Comparison of ENCODE assay signal across 17 cellular contexts in the genomic region with DNA sequence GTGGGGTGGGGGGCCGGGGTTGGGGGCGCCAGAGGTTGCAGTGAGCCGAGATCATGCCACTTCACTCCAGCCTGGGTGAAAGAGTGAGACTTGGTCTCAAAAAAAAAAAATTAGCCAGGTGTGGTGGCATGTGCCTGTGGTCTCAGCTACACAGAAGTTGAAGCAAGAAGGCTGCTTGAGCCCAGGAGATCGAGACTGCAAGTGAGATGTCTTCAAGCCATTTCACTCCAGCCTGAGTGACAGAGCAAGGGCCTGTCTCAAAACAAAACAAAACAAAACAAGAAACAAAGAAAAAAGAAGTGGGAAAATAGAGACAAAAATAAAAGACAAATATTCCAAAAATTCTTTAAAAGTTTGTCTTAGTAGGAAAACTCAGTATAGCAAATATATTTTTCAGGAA.
DNase-seq lines count a peak whose midpoint lies in the region; ATAC-seq and TF ChIP-seq lines count a peak whose summit lies in the region.
"Had no signal": no experiment of that assay in that cellular context is flagged by ENCODE, and none has a peak within 500 bp of the region (broad histone marks: within the 10 kb centered on the region; RNA-seq: fewer than 3 reads in every experiment).

No MANE protein-coding gene starts in this region.

- peaks cover 43% of the 10 kb centered on the region for H3K4me1 ChIP-seq in CD4-positive, CD25-positive, alpha-beta regulatory T cell (ENCODE audit: control insufficient read depth, insufficient read depth, low read length, poor library complexity, severe bottlenecking)
- H3K4me1 ChIP-seq in breast epithelium = peaks cover 0 to 3% of the 10 kb centered on the region in 2 donors

- H3K36me3 ChIP-seq in CD4-positive, CD25-positive, alpha-beta regulatory T cell (ENCODE audit: control insufficient read depth, insufficient read depth, low read length) = peaks cover 5% of the 10 kb centered on the region
- no peaks in the 10 kb centered on the region for H3K36me3 ChIP-seq in GM06990 (ENCODE audit: control insufficient read depth, insufficient read depth, low read length)
- no peaks in the 10 kb centered on the region for H3K36me3 ChIP-seq in breast epithelium

- DNase-seq in CD4-positive, CD25-positive, alpha-beta regulatory T cell = peak in 1 of 3 donors; percentile 37
- DNase-seq in GM06990 (ENCODE audit: extremely low read depth, insufficient read length) = no peak
- no peak for DNase-seq in activated CD4-positive, alpha-beta memory T cell treated with anti-CD3 and anti-CD28 coated beads for 36 hours
- no peak for DNase-seq in naive B cell
- no peak for DNase-seq in breast epithelium (ENCODE audit: low spot score in 2 of 2)
- DNase-seq in DMS153 treated with DMSO at 0.1 percent for 48 hours (lab: John Stamatoyannopoulos, UW; ENCODE audit: unreplicated experiment) = no peak
- DNase-seq: activated CD4-positive, alpha-beta T cell treated with anti-CD3 and anti-CD28 coated beads for 48 hours; adrenal gland; H7; IMR-90; mucosa of descending colon; NCI-H1417 treated with DMSO at 0.1 percent for 48 hours; NCI-H446 treated with DMSO at 0.1 percent for 48 hours; Peyer's patch; posterior cingulate gyrus had no signal

- TF ChIP-seq POLR2A in breast epithelium (IDR thresholded peaks at IDR 0.05) = no peak

- no peak for ATAC-seq in CD4-positive, CD25-positive, alpha-beta regulatory T cell (ENCODE audit: low read depth in 2 of 2)
- ATAC-seq in naive B cell (ENCODE audit: low read depth in 2 of 2) (no peak), GM19328 (IDR thresholded peaks at IDR 0.05; ENCODE audit: unreplicated experiment) (no peak)
- ATAC-seq: mucosa of descending colon had no signal

- no peaks in the 10 kb centered on the region for H3K36me3 Mint-ChIP-seq in CD4-positive, CD25-positive, alpha-beta regulatory T cell
- peaks cover 12% of the 10 kb centered on the region for H3K36me3 Mint-ChIP-seq in activated CD4-positive, alpha-beta memory T cell treated with anti-CD3 and anti-CD28 coated beads for 36 hours
- peaks cover 0 to 5% of the 10 kb centered on the region in 2 donors for H3K36me3 Mint-ChIP-seq in naive B cell

- no peaks in the 10 kb centered on the region for H3K27me3 ChIP-seq in CD4-positive, CD25-positive, alpha-beta regulatory T cell (ENCODE audit: control insufficient read depth, insufficient read depth, low read length)
- H3K27me3 ChIP-seq in GM06990 (replicated peaks; ENCODE audit: control insufficient read depth, insufficient read depth, low read length) (no peaks in the 10 kb centered on the region), breast epithelium (no peaks in the 10 kb centered on the region)
- H3K27me3 ChIP-seq: adrenal gland, Peyer's patch had no signal

- H3K27me3 Mint-ChIP-seq in CD4-positive, CD25-positive, alpha-beta regulatory T cell = no peaks in the 10 kb centered on the region
- no peaks in the 10 kb centered on the region for H3K27me3 Mint-ChIP-seq in activated CD4-positive, alpha-beta memory T cell treated with anti-CD3 and anti-CD28 coated beads for 36 hours
- no peaks in the 10 kb centered on the region for H3K27me3 Mint-ChIP-seq in naive B cell

- POLR2A ChIA-PET in activated CD4-positive, alpha-beta memory T cell treated with anti-CD3 and anti-CD28 coated beads for 36 hours (lab: Charles Lee) = interaction anchor here (0.6 kb wide), 1 partner anchor 88 kb away, joined by 4 read pairs; no protein-coding TSS in a partner anchor

- TF ChIP-seq CTCF in GM06990 (IDR thresholded peaks at IDR 0.05; ENCODE audit: insufficient read depth, low read length, poor library complexity, severe bottlenecking) (no peak), breast epithelium (IDR thresholded peaks at IDR 0.05) (no peak)

- intact Hi-C loops in activated CD4-positive, alpha-beta memory T cell treated with anti-CD3 and anti-CD28 coated beads for 36 hours (cut with micrococcal nuclease) = no loop called here
- intact Hi-C loops in breast epithelium (cut with DNase I; ENCODE audit: low total_unique reads) = no loop called here

- peak overlapping the region; percentile 78 to 95 (median 88) for H3K4me3 Mint-ChIP-seq in CD4-positive, CD25-positive, alpha-beta regulatory T cell
- peak overlapping the region; percentile 12 for H3K4me3 Mint-ChIP-seq in activated CD4-positive, alpha-beta memory T cell treated with anti-CD3 and anti-CD28 coated beads for 36 hours
- H3K4me3 Mint-ChIP-seq in naive B cell = peak overlapping the region in 7 of 8 donors; percentile 43 to 94 (median 82)

- peak overlapping the region; percentile 60 for H3K27ac ChIP-seq in CD4-positive, CD25-positive, alpha-beta regulatory T cell (ENCODE audit: insufficient read depth, low read length, poor library complexity, severe bottlenecking)
- H3K27ac ChIP-seq in breast epithelium = no peak overlapping the region
- H3K27ac ChIP-seq: C4-2B had no signal

- H3K27ac Mint-ChIP-seq in CD4-positive, CD25-positive, alpha-beta regulatory T cell = peak overlapping the region; percentile 84 to 96 (median 86)
- peak overlapping the region; percentile 15 for H3K27ac Mint-ChIP-seq in activated CD4-positive, alpha-beta memory T cell treated with anti-CD3 and anti-CD28 coated beads for 36 hours
- peak overlapping the region; percentile 66 to 97 (median 79) for H3K27ac Mint-ChIP-seq in naive B cell

- CTCF ChIA-PET in activated CD4-positive, alpha-beta memory T cell treated with anti-CD3 and anti-CD28 coated beads for 36 hours (lab: Charles Lee) = interaction anchor here (0.6 to 1.5 kb wide), 5 partner anchors 59 to 438 kb away, joined by 3 to 6 read pairs (median 3); no protein-coding TSS in a partner anchor

- H3K4me1 Mint-ChIP-seq in CD4-positive, CD25-positive, alpha-beta regulatory T cell = peaks cover 17 to 73% (median 39%) of the 10 kb centered on the region in 4 donors
- peaks cover 33% of the 10 kb centered on the region for H3K4me1 Mint-ChIP-seq in activated CD4-positive, alpha-beta memory T cell treated with anti-CD3 and anti-CD28 coated beads for 36 hours (ENCODE audit: low read depth)
- H3K4me1 Mint-ChIP-seq in naive B cell = peaks cover 32 to 61% (median 38%) of the 10 kb centered on the region in 3 donors

- H3K9me3 Mint-ChIP-seq in CD4-positive, CD25-positive, alpha-beta regulatory T cell = no peaks in the 10 kb centered on the region
- H3K9me3 Mint-ChIP-seq in activated CD4-positive, alpha-beta memory T cell treated with anti-CD3 and anti-CD28 coated beads for 36 hours = no peaks in the 10 kb centered on the region
- H3K9me3 Mint-ChIP-seq in naive B cell = no peaks in the 10 kb centered on the region

- peak overlapping the region; percentile 98 for H3K4me3 ChIP-seq in CD4-positive, CD25-positive, alpha-beta regulatory T cell (ENCODE audit: low read depth, low read length)
- H3K4me3 ChIP-seq in GM06990 (replicated peaks; ENCODE audit: low read depth, low read length) = peak overlapping the region; percentile 14; the same call in 1 of the 2 replicates
- no peak overlapping the region for H3K4me3 ChIP-seq in breast epithelium
- H3K4me3 ChIP-seq: adrenal gland, mucosa of descending colon had no signal

- no peaks in the 10 kb centered on the region for H3K9me3 ChIP-seq in CD4-positive, CD25-positive, alpha-beta regulatory T cell (ENCODE audit: control insufficient read depth in 2 of 2, low read length in 2 of 2)
- H3K9me3 ChIP-seq in breast epithelium = no peaks in the 10 kb centered on the region
- H3K9me3 ChIP-seq: adrenal gland, mucosa of descending colon, Peyer's patch had no signal

Comparison
In these comparisons a context has a peak if more than half of its experiments do, and no peak if none do; other contexts are left out.
1. H3K4me3 ChIP-seq: peak in CD4-positive, CD25-positive, alpha-beta regulatory T cell (single experiment) and GM06990 (single experiment); none in breast epithelium (0 of 3).
2. H3K27ac Mint-ChIP-seq: peak in every context shown above with its lines; median percentile 86 in CD4-positive, CD25-positive, alpha-beta regulatory T cell; 79 in naive B cell; 15 in activated CD4-positive, alpha-beta memory T cell treated with anti-CD3 and anti-CD28 coated beads for 36 hours.
3. H3K4me3 Mint-ChIP-seq: peak in every context shown above with its lines; median percentile 88 in CD4-positive, CD25-positive, alpha-beta regulatory T cell; 82 in naive B cell; 12 in activated CD4-positive, alpha-beta memory T cell treated with anti-CD3 and anti-CD28 coated beads for 36 hours.